In genomic region chr20:20887593-20888272, GRCh38 we compare ENCODE assay signal across 14 cellular contexts.
"Had no signal": no experiment of that assay in that cellular context is flagged by ENCODE, and none has a peak within 500 bp of the region (broad histone marks: within the 10 kb centered on the region; RNA-seq: fewer than 3 reads in every experiment).

No MANE protein-coding gene starts in this region.

- H3K36me3 ChIP-seq: cardiac muscle cell, tibial artery had no signal

- H3K27ac ChIP-seq: cardiac muscle cell, dorsolateral prefrontal cortex, tibial artery had no signal

- H3K9me3 ChIP-seq: tibial artery had no signal

- H3K4me1 ChIP-seq: tibial artery had no signal

- H3K4me3 ChIP-seq: cardiac muscle cell, dorsolateral prefrontal cortex, tibial artery had no signal

- FAIRE-seq: keratinocyte, urothelium cell line had no signal

- DNase-seq: activated B cell treated with CpG ODN at 0.5 μM for 24 hours; activated CD4-positive, alpha-beta T cell treated with anti-CD3 and anti-CD28 coated beads for 48 hours; activated CD8-positive, alpha-beta T cell treated with anti-CD3 and anti-CD28 coated beads for 36 hours; activated effector memory CD4-positive, alpha-beta T cell treated with anti-CD3 and anti-CD28 coated beads, Interleukin-2, amount 50 U/mL, for 16 hours; activated T-cell treated with anti-CD3 and anti-CD28 coated beads, Interleukin-2, amount 50 U/mL, for 4 hours; natural killer cell; tibial artery had no signal

- ATAC-seq: activated CD8-positive, alpha-beta T cell treated with anti-CD3 and anti-CD28 coated beads for 36 hours; activated T-cell treated with anti-CD3 and anti-CD28 coated beads, Interleukin-2, amount 50 U/mL, for 4 hours; esophagus mucosa; left lobe of liver; natural killer cell; stimulated activated memory B cell treated with anti-CD40 and anti-IgM and Interleukin-4, amounts not matched to agents 10 μg/mL and 1 μg/mL and 100 μg/mL, for 72 hours had no signal
